In the genomic region with DNA sequence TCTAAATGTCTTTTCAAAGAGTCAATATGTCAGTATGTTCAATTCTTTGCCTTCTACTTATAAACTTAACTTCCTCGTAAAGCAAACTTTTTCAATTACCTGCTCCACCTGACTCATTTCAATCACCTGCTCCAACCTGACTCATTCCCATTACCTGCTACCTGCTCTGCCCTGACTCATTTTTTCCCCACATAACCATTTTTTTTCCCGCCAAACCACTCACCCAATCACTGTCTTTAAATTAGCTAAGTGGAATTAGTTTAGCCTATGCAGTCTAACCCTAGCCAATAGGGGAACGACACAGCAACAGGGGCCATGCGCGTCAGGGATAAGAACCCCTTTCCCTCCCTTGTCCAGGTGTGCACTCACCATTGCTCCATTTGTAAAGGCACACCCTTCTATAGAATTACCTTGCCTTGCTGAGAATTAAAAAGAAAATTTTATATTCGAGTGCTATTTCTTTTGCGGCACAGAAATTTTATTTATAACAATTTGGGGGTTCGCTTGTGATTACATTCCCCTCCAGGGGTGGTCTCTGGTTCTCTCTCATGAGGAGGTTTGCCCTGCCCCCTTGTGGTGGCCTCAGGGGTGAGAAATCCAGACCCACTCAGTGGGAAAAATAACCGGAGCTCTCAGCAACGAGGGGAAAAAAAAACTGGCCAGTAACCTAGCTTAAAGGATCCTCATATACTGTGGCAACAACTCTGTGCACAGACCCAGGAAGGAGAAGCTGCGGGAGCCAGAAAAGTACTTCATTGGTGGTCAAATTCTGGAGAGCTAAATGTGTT, we compare ENCODE assay signal across 15 cellular contexts.
DNase-seq lines count a peak whose midpoint lies in the region; ATAC-seq and TF ChIP-seq lines count a peak whose summit lies in the region.
"Had no signal": no experiment of that assay in that cellular context is flagged by ENCODE, and none has a peak within 500 bp of the region (broad histone marks: within the 10 kb centered on the region; RNA-seq: fewer than 3 reads in every experiment).

No MANE protein-coding gene starts in this region.

- ATAC-seq in effector memory CD8-positive, alpha-beta T cell (replicated peaks) = no peak
- ATAC-seq: left colon, T-helper 17 cell had no signal

- no peak overlapping the region for H3K9ac ChIP-seq in neural progenitor cell
- H3K9ac ChIP-seq: BLaER1 treated with 17β-estradiol and CSF1 and Interleukin-3, amounts not matched to agents 10 nM and 100 nM had no signal

- H3K27me3 ChIP-seq in dorsolateral prefrontal cortex (no peaks in the 10 kb centered on the region), neural progenitor cell (no peaks in the 10 kb centered on the region)
- H3K27me3 ChIP-seq: BLaER1 treated with 17β-estradiol and CSF1 and Interleukin-3, amounts not matched to agents 10 nM and 100 nM had no signal

- H3K27ac ChIP-seq in C4-2B (no peak overlapping the region), dorsolateral prefrontal cortex (peak overlapping the region in 11 of 59 donors; percentile 5 to 72 (median 33)), neural progenitor cell (no peak overlapping the region)
- H3K27ac ChIP-seq: BLaER1 treated with 17β-estradiol and CSF1 and Interleukin-3, amounts not matched to agents 10 nM and 100 nM had no signal

- H3K4me2 ChIP-seq in neural progenitor cell = no peak overlapping the region
- H3K4me2 ChIP-seq: BLaER1 treated with 17β-estradiol and CSF1 and Interleukin-3, amounts not matched to agents 10 nM and 100 nM had no signal

- H4K20me1 ChIP-seq in neural progenitor cell (ENCODE audit: low read depth) = no peaks in the 10 kb centered on the region
- H4K20me1 ChIP-seq: BLaER1 treated with 17β-estradiol and CSF1 and Interleukin-3, amounts not matched to agents 10 nM and 100 nM had no signal

- H2AFZ ChIP-seq in neural progenitor cell (replicated peaks) = no peak overlapping the region

- H3K36me3 Mint-ChIP-seq in neural progenitor cell = peaks cover 6% of the 10 kb centered on the region
- peaks cover 10% of the 10 kb centered on the region for H3K36me3 Mint-ChIP-seq in effector memory CD8-positive, alpha-beta T cell (ENCODE audit: insufficient read depth)

- no peaks in the 10 kb centered on the region for H3K36me3 ChIP-seq in neural progenitor cell

- peak; percentile 38 for TF ChIP-seq CTCF in C4-2B (conservative IDR thresholded peaks at IDR 0.05)
- peak in 54 of 56 donors; percentile 28 to 79 (median 64) for TF ChIP-seq CTCF in dorsolateral prefrontal cortex (IDR thresholded peaks at IDR 0.05 in 54 of 56, conservative IDR thresholded peaks at IDR 0.05 in 2 of 56; ENCODE audit: low read depth in 1 of 56, partially characterized antibody in 56 of 56)
- peak; percentile 63 for TF ChIP-seq CTCF in neural progenitor cell (IDR thresholded peaks at IDR 0.05)
- no peak for TF ChIP-seq CTCF in GM13977 (IDR thresholded peaks at IDR 0.05; ENCODE audit: extremely low read depth, insufficient read depth, missing control alignments)

- no peaks in the 10 kb centered on the region for H3K79me2 ChIP-seq in neural progenitor cell (ENCODE audit: low read depth)

- intact Hi-C loops in dorsolateral prefrontal cortex (cut with DNase I) = loop anchor here (1.0 to 2.0 kb wide), 2 partner anchors 113 kb away; no protein-coding TSS in a partner anchor

- DNase-seq in NAMALWA (ENCODE audit: low spot score) (peak; percentile 22), dorsolateral prefrontal cortex (peak in 8 of 10 donors; percentile 6 to 65 (median 46)), neural progenitor cell (ENCODE audit: low spot score) (peak; percentile 47), glomerular visceral epithelial cell (ENCODE audit: extremely low spot score) (no peak), GM13977 (ENCODE audit: low spot score) (no peak)
- DNase-seq in activated CD8-positive, alpha-beta memory T cell treated with anti-CD3 and anti-CD28 coated beads, Interleukin-2, amount 50 U/mL, for 4 hours = no peak
- DNase-seq in effector memory CD8-positive, alpha-beta T cell = no peak
- DNase-seq: activated CD4-positive, alpha-beta T cell treated with anti-CD3 and anti-CD28 coated beads, Interleukin-2, amount 50 U/mL, for 48 hours; left colon; NCI-H1048; NCI-H774; T-helper 17 cell had no signal

- H3F3A ChIP-seq in neural progenitor cell (ENCODE audit: low read depth) = no peaks in the 10 kb centered on the region

- no peaks in the 10 kb centered on the region for H3K9me3 ChIP-seq in neural progenitor cell (ENCODE audit: low read depth)

- no peaks in the 10 kb centered on the region for H3K4me1 ChIP-seq in neural progenitor cell

- no peaks in the 10 kb centered on the region for H3K4me1 Mint-ChIP-seq in neural progenitor cell
- H3K4me1 Mint-ChIP-seq in effector memory CD8-positive, alpha-beta T cell (ENCODE audit: low read depth in 2 of 2) = no peaks in the 10 kb centered on the region
- H3K4me1 Mint-ChIP-seq: activated naive CD4-positive, alpha-beta T cell treated with anti-CD3 and anti-CD28 coated beads, Interleukin-2, amount 50 U/mL, for 24 hours; T-helper 17 cell had no signal

- H3K4me3 Mint-ChIP-seq in neural progenitor cell = no peak overlapping the region
- H3K4me3 Mint-ChIP-seq in effector memory CD8-positive, alpha-beta T cell = no peak overlapping the region
- H3K4me3 Mint-ChIP-seq: activated naive CD4-positive, alpha-beta T cell treated with anti-CD3 and anti-CD28 coated beads, Interleukin-2, amount 50 U/mL, for 24 hours; T-helper 17 cell had no signal

- H3K9me3 Mint-ChIP-seq in neural progenitor cell = peaks cover 56% of the 10 kb centered on the region
- H3K9me3 Mint-ChIP-seq in effector memory CD8-positive, alpha-beta T cell = no peaks in the 10 kb centered on the region

- in situ Hi-C loops in GM13977 (cut with MboI; ENCODE audit: low pct_unique_long_range_greater_than_20kb, low sequenced_read_pairs, unreplicated experiment) = no loop called here

- no peak overlapping the region for H3K27ac Mint-ChIP-seq in neural progenitor cell
- no peak overlapping the region for H3K27ac Mint-ChIP-seq in effector memory CD8-positive, alpha-beta T cell
- H3K27ac Mint-ChIP-seq: activated naive CD4-positive, alpha-beta T cell treated with anti-CD3 and anti-CD28 coated beads, Interleukin-2, amount 50 U/mL, for 24 hours; T-helper 17 cell had no signal

- H3K27me3 Mint-ChIP-seq in neural progenitor cell (ENCODE audit: insufficient read depth, low read depth) = no peaks in the 10 kb centered on the region
- peaks cover 8 to 11% of the 10 kb centered on the region in 2 donors for H3K27me3 Mint-ChIP-seq in effector memory CD8-positive, alpha-beta T cell
- H3K27me3 Mint-ChIP-seq: T-helper 17 cell had no signal

- H3K4me3 ChIP-seq in dorsolateral prefrontal cortex (peak overlapping the region in 5 of 59 donors; percentile 21 to 41 (median 24)), neural progenitor cell (no peak overlapping the region)
- H3K4me3 ChIP-seq: BLaER1 treated with 17β-estradiol and CSF1 and Interleukin-3, amounts not matched to agents 10 nM and 100 nM had no signal

Comparison
In these comparisons a context has a peak if more than half of its experiments do, and no peak if none do; other contexts are left out.
1. DNase-seq: peak in NAMALWA (single experiment), dorsolateral prefrontal cortex (8 of 10) and neural progenitor cell (single experiment); none in activated CD8-positive, alpha-beta memory T cell treated with anti-CD3 and anti-CD28 coated beads, Interleukin-2, amount 50 U/mL, for 4 hours (single experiment), glomerular visceral epithelial cell (single experiment), GM13977 (single experiment) and effector memory CD8-positive, alpha-beta T cell (0 of 3).